12 cellular contexts compared by ENCODE assay signal in the genomic region with DNA sequence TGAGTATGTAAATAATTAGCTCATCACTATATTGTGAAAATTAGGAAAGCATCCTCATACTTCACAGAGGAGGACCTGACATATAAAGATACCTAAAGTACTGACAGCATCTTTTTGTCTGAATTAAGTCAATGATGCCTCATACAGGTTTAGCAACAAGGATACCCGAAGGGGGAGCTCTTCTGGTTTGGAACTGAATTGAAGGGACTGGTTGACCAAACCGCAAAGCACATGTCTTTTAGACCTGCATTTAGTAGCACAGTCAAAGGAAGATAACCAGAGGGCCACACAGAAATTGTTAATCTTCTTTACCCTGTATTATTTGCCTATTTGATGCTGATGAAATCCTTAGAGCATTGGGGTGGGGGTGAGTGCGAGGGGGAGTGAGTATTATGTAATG. TPM values are rescaled to one million over a fixed set of nuclear protein-coding genes. Genes with fewer than 3 reads are reported as not detected.
DNase-seq lines count a peak whose midpoint lies in the region; ATAC-seq and TF ChIP-seq lines count a peak whose summit lies in the region.
"Had no signal": no experiment of that assay in that cellular context is flagged by ENCODE, and none has a peak within 500 bp of the region (broad histone marks: within the 10 kb centered on the region; RNA-seq: fewer than 3 reads in every experiment).

No MANE protein-coding gene starts in this region.

- no peaks in the 10 kb centered on the region for H3F3A ChIP-seq in SK-N-SH (replicated peaks; ENCODE audit: insufficient read depth)

- H3K9me3 ChIP-seq in SK-N-SH = no peaks in the 10 kb centered on the region
- H3K9me3 ChIP-seq: body of pancreas, heart left ventricle had no signal

- H3K4me3 ChIP-seq in GM06990 (replicated peaks; ENCODE audit: low read depth, low read length) = no peak overlapping the region
- no peak overlapping the region for H3K4me3 ChIP-seq in HL-60 (replicated peaks; ENCODE audit: insufficient read depth, low read length)
- H3K4me3 ChIP-seq in SK-N-SH (ENCODE audit: low read depth in 2 of 2, low read length in 1 of 2) = no peak overlapping the region
- H3K4me3 ChIP-seq: body of pancreas, heart left ventricle had no signal

- H3K9me2 ChIP-seq in SK-N-SH = no peaks in the 10 kb centered on the region

- no peaks in the 10 kb centered on the region for H3K79me2 ChIP-seq in SK-N-SH (ENCODE audit: insufficient read depth)

- no peak overlapping the region for H3K9ac ChIP-seq in SK-N-SH

- no peak for TF ChIP-seq RAD21 in SK-N-SH (IDR thresholded peaks at IDR 0.05; ENCODE audit: low read length)

- POLR2A ChIA-PET in SK-N-SH (lab: Yijun Ruan, JAX) = no interaction called here

- CTCF ChIA-PET in SK-N-SH (lab: Yijun Ruan, JAX) = no interaction called here

- no peak overlapping the region for H2AFZ ChIP-seq in SK-N-SH (ENCODE audit: low read depth)

- no peak overlapping the region for H3K4me2 ChIP-seq in SK-N-SH

- H4K20me1 ChIP-seq in SK-N-SH (ENCODE audit: insufficient read depth) = no peaks in the 10 kb centered on the region

- TF ChIP-seq EP300 in SK-N-SH (IDR thresholded peaks at IDR 0.05; ENCODE audit: borderline replicate concordance in 1 of 2, low read depth in 1 of 2, low read length in 1 of 2) = no peak

- no peak for DNase-seq in GM06990 (ENCODE audit: extremely low read depth, insufficient read length)
- DNase-seq in HL-60 (ENCODE audit: low read depth in 1 of 2, low spot score in 1 of 2) = peak in 1 of 2 experiments; percentile 60
- no peak for DNase-seq in SK-N-SH
- DNase-seq in left kidney (ENCODE audit: low read depth, low spot score) = peak; percentile 83
- no peak for DNase-seq in activated T-cell treated with anti-CD3 and anti-CD28 coated beads, Interleukin-2, amount 50 U/mL, for 48 hours
- no peak for DNase-seq in HuH-7 (ENCODE audit: low spot score)
- DNase-seq: activated CD4-positive, alpha-beta T cell treated with anti-CD3 and anti-CD28 coated beads, Interleukin-2, amount 10 ng/mL, durations not matched to agents 24 days and 14 days; body of pancreas; heart left ventricle; NCI-H1436 had no signal

- no peak for ATAC-seq in HG03045 (IDR thresholded peaks at IDR 0.05; ENCODE audit: unreplicated experiment)
- ATAC-seq in HG03280 (IDR thresholded peaks at IDR 0.05; ENCODE audit: unreplicated experiment) = no peak
- ATAC-seq: body of pancreas, heart left ventricle had no signal

- 2% methylated on average over 3 of the region's 3 CpGs for WGBS in SK-N-SH (ENCODE audit: low lambda C conversion rate)

- H3K27me3 ChIP-seq in GM06990 (replicated peaks; ENCODE audit: control insufficient read depth, insufficient read depth, low read length) (no peaks in the 10 kb centered on the region), HL-60 (ENCODE audit: insufficient read depth, poor library complexity, severe bottlenecking) (no peaks in the 10 kb centered on the region), SK-N-SH (ENCODE audit: insufficient read depth) (peaks cover 91% of the 10 kb centered on the region)
- H3K27me3 ChIP-seq: body of pancreas had no signal

- H3K4me1 ChIP-seq in SK-N-SH (ENCODE audit: control insufficient read depth in 1 of 2, insufficient read depth in 2 of 2, low read depth in 1 of 2, low read length in 1 of 2) = no peaks in the 10 kb centered on the region; a peak in 1 of 4 replicates
- H3K4me1 ChIP-seq: body of pancreas had no signal

- H3K36me3 ChIP-seq in GM06990 (ENCODE audit: control insufficient read depth, insufficient read depth, low read length) (no peaks in the 10 kb centered on the region), SK-N-SH (replicated peaks in 1 of 2; ENCODE audit: control insufficient read depth in 1 of 2, insufficient read depth in 2 of 2, low read length in 1 of 2) (no peaks in the 10 kb centered on the region)
- H3K36me3 ChIP-seq: heart left ventricle had no signal

- no peak overlapping the region for H3K27ac ChIP-seq in HL-60 (replicated peaks)
- no peak overlapping the region for H3K27ac ChIP-seq in SK-N-SH (ENCODE audit: low read depth in 2 of 2, low read length in 1 of 2)
- H3K27ac ChIP-seq: body of pancreas, heart left ventricle had no signal

- peak; percentile 56 for TF ChIP-seq CTCF in GM06990 (IDR thresholded peaks at IDR 0.05; ENCODE audit: insufficient read depth, low read length, poor library complexity, severe bottlenecking)
- peak; percentile 20 for TF ChIP-seq CTCF in HL-60 (IDR thresholded peaks at IDR 0.05; ENCODE audit: insufficient read depth, low read length)
- TF ChIP-seq CTCF in SK-N-SH (IDR thresholded peaks at IDR 0.05) = peak; percentile 36; the same call in 1 of the 2 replicates

TF ChIP-seq in SK-N-SH, 30 proteins besides CTCF, POLR2A, EP300 and RAD21:
- TF ChIP-seq ELF1 (IDR thresholded peaks at IDR 0.05) = no peak
- no peak for TF ChIP-seq TAF1 (IDR thresholded peaks at IDR 0.05; ENCODE audit: borderline replicate concordance, low read depth, low read length)
- TF ChIP-seq SIN3A (IDR thresholded peaks at IDR 0.05; ENCODE audit: borderline replicate concordance, low read depth, low read length) = no peak
- TF ChIP-seq RFX5 (IDR thresholded peaks at IDR 0.05; ENCODE audit: low read length) = no peak
- TF ChIP-seq FOSL2 (IDR thresholded peaks at IDR 0.05; ENCODE audit: borderline replicate concordance, low read depth) = no peak
- no peak for TF ChIP-seq MEF2A (IDR thresholded peaks at IDR 0.05; ENCODE audit: borderline replicate concordance, low read depth)
- TF ChIP-seq CHD2 (IDR thresholded peaks at IDR 0.05; ENCODE audit: low read length, partially characterized antibody) = no peak
- no peak for TF ChIP-seq TEAD4 (IDR thresholded peaks at IDR 0.05; ENCODE audit: borderline replicate concordance, insufficient read depth)
- TF ChIP-seq RXRA (IDR thresholded peaks at IDR 0.05; ENCODE audit: borderline replicate concordance, low read depth) = no peak
- TF ChIP-seq MXI1 (IDR thresholded peaks at IDR 0.05; ENCODE audit: low read depth, low read length) = no peak
- TF ChIP-seq NFIC (IDR thresholded peaks at IDR 0.05; ENCODE audit: borderline replicate concordance) = no peak
- TF ChIP-seq, protein P1, sequence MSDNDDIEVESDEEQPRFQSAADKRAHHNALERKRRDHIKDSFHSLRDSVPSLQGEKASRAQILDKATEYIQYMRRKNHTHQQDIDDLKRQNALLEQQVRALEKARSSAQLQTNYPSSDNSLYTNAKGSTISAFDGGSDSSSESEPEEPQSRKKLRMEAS (IDR thresholded peaks at IDR 0.05; ENCODE audit: low read depth) = no peak
- no peak for TF ChIP-seq POLR2AphosphoS5 (IDR thresholded peaks at IDR 0.05; ENCODE audit: low read depth, low read length)
- TF ChIP-seq GABPA (IDR thresholded peaks at IDR 0.05; ENCODE audit: low read depth) = no peak
- TF ChIP-seq, protein P2, sequence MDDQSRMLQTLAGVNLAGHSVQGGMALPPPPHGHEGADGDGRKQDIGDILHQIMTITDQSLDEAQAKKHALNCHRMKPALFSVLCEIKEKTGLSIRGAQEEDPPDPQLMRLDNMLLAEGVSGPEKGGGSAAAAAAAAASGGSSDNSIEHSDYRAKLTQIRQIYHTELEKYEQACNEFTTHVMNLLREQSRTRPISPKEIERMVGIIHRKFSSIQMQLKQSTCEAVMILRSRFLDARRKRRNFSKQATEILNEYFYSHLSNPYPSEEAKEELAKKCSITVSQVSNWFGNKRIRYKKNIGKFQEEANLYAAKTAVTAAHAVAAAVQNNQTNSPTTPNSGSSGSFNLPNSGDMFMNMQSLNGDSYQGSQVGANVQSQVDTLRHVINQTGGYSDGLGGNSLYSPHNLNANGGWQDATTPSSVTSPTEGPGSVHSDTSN (IDR thresholded peaks at IDR 0.05) = no peak
- no peak for TF ChIP-seq YY1 (IDR thresholded peaks at IDR 0.05; ENCODE audit: low read depth)

RNA-seq across cellular contexts. Expression of a gene that starts 12.9 kb away (rescaled TPM):
- polyA plus RNA-seq in SK-N-SH (2012; rRNA removed) = 0.15 and 0.49 TPM in 2 replicates
- 0.20 and 0.21 TPM in 2 replicates for polyA plus RNA-seq in SK-N-SH (2012; cell fraction: cytosol; rRNA removed)
- 0.31 and 0.61 TPM in 2 replicates for polyA plus RNA-seq in SK-N-SH (2012; cell fraction: nucleus; rRNA removed)
